In genomic region chr1:224898937-224899336, GRCh38 we compare ENCODE assay signal across 3 cellular contexts.
"Had no signal": no experiment of that assay in that cellular context is flagged by ENCODE, and none has a peak within 500 bp of the region (broad histone marks: within the 10 kb centered on the region; RNA-seq: fewer than 3 reads in every experiment).

No MANE protein-coding gene starts in this region.

- H3K4me3 ChIP-seq: GM12878 had no signal

- DNase-seq: GDM1, GF-D8 had no signal
